ENCODE assay signal across 24 cellular contexts in the genomic region with DNA sequence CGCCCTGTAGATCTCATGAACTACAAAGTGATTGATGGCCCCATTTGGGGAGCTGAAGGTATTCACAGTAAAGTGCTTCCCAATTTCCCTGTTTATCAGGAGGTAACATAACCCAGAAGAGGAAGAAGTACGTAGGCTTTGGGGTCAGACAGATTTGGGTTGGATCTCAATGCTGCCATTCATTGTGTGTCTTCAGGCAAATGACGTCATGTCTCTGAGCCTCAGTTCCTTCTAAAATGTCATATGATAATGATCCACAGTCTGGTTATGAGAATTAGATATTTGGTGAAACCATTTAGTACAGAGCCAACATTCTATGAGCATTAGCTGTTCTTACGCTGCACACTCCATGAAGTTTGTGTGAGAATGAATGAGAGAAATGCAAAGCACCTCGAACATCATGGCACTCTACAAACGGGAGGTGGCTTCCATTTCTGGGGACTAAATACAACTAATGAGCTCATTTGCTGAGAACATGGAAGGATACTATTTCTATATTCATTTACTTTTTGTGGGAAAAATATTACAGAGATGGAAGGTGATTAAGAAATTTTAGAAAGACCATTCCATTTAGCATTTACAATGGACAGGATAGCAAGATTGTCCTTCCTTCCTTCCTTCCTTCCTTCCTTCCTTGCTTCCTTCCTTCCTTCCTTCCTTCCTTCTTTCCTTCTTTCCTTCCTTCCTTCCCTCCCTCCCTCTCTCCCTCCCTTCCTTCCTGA. TPM values are rescaled to one million over a fixed set of nuclear protein-coding genes. Genes with fewer than 3 reads are reported as not detected.
"Had no signal": no experiment of that assay in that cellular context is flagged by ENCODE, and none has a peak within 500 bp of the region (broad histone marks: within the 10 kb centered on the region; RNA-seq: fewer than 3 reads in every experiment).

No MANE protein-coding gene starts in this region.

- H3K27ac Mint-ChIP-seq: naive thymus-derived CD4-positive, alpha-beta T cell; natural killer cell treated with Interleukin-12 subunit alpha and Interleukin-12 subunit beta and Interleukin-15 and Interleukin-18, amount 100 ng/mL, for 72 hours; progenitor cell of endocrine pancreas; stimulated activated memory B cell treated with anti-CD40 and anti-IgM and Interleukin-4, amounts not matched to agents 10 μg/mL and 1 μg/mL and 100 μg/mL, for 72 hours; stimulated activated naive CD8-positive, alpha-beta T cell treated with anti-CD3 and anti-CD28 coated beads, Interleukin-15, amount 100 ng/mL, for 72 hours; type B pancreatic cell had no signal

- ATAC-seq: mucosa of descending colon; naive thymus-derived CD4-positive, alpha-beta T cell; natural killer cell treated with Interleukin-12 subunit alpha and Interleukin-12 subunit beta and Interleukin-15 and Interleukin-18, amount 100 ng/mL, for 72 hours; right cardiac atrium; stimulated activated memory B cell treated with anti-CD40 and anti-IgM and Interleukin-4, amounts not matched to agents 10 μg/mL and 1 μg/mL and 100 μg/mL, for 72 hours; stimulated activated naive CD8-positive, alpha-beta T cell treated with anti-CD3 and anti-CD28 coated beads, Interleukin-15, amount 100 ng/mL, for 72 hours had no signal

- H3K27me3 Mint-ChIP-seq: stimulated activated memory B cell treated with anti-CD40 and anti-IgM and Interleukin-4, amounts not matched to agents 10 μg/mL and 1 μg/mL and 100 μg/mL, for 72 hours; type B pancreatic cell had no signal

- H3K4me1 Mint-ChIP-seq: naive thymus-derived CD4-positive, alpha-beta T cell; stimulated activated memory B cell treated with anti-CD40 and anti-IgM and Interleukin-4, amounts not matched to agents 10 μg/mL and 1 μg/mL and 100 μg/mL, for 72 hours; stimulated activated naive CD8-positive, alpha-beta T cell treated with anti-CD3 and anti-CD28 coated beads, Interleukin-15, amount 100 ng/mL, for 72 hours had no signal

- H3K9me3 Mint-ChIP-seq: natural killer cell treated with Interleukin-12 subunit alpha and Interleukin-12 subunit beta and Interleukin-15 and Interleukin-18, amount 100 ng/mL, for 72 hours; stimulated activated memory B cell treated with anti-CD40 and anti-IgM and Interleukin-4, amounts not matched to agents 10 μg/mL and 1 μg/mL and 100 μg/mL, for 72 hours; stimulated activated naive CD8-positive, alpha-beta T cell treated with anti-CD3 and anti-CD28 coated beads, Interleukin-15, amount 100 ng/mL, for 72 hours; type B pancreatic cell had no signal

- H3K9me3 ChIP-seq: left ventricle myocardium inferior, mucosa of descending colon, ovary, sigmoid colon, tibial nerve, uterus had no signal

- H3K36me3 ChIP-seq: left ventricle myocardium inferior, ovary, sigmoid colon, tibial nerve, uterus had no signal

- H3K27me3 ChIP-seq: hepatocyte, ovary, sigmoid colon, tibial nerve, uterus had no signal

- H3K27ac ChIP-seq: hepatocyte, left ventricle myocardium inferior, ovary, sigmoid colon, tibial nerve, uterus had no signal

- H3K79me2 ChIP-seq: hepatocyte had no signal

- H3K4me1 ChIP-seq: sigmoid colon, tibial nerve, uterus had no signal

- H3K36me3 Mint-ChIP-seq: natural killer cell treated with Interleukin-12 subunit alpha and Interleukin-12 subunit beta and Interleukin-15 and Interleukin-18, amount 100 ng/mL, for 72 hours; stimulated activated memory B cell treated with anti-CD40 and anti-IgM and Interleukin-4, amounts not matched to agents 10 μg/mL and 1 μg/mL and 100 μg/mL, for 72 hours; type B pancreatic cell had no signal

- H3K4me2 ChIP-seq: hepatocyte, smooth muscle cell had no signal

- DNase-seq: islet precursor cell; left ventricle myocardium inferior; midbrain; mucosa of descending colon; naive thymus-derived CD4-positive, alpha-beta T cell; ovary; right cardiac atrium; sigmoid colon; stimulated activated CD4-positive, alpha-beta T cell treated with anti-CD3 and anti-CD28 coated beads, Interleukin-1b, Interleukin-23, amount 100 ng/mL, for 48 hours; stimulated activated CD4-positive, alpha-beta T cell treated with anti-CD3 and anti-CD28 coated beads, Interleukin-2, amount 100 ng/mL, for 48 hours; stimulated activated CD4-positive, alpha-beta T cell treated with anti-CD3 and anti-CD28 coated beads, Interleukin-4, amount 100 ng/mL, for 4 hours; stimulated activated CD8-positive, alpha-beta memory T cell treated with anti-CD3 and anti-CD28 coated beads, Interleukin-4, amount 100 ng/mL, for 48 hours; stimulated activated naive CD4-positive, alpha-beta T cell treated with Interleukin-2 at 50 U/mL for 16 hours; stimulated activated naive CD8-positive, alpha-beta T cell treated with anti-CD3 and anti-CD28 coated beads, Interleukin-15, amount 100 ng/mL, for 72 hours; substantia nigra; uterus had no signal

- H2AFZ ChIP-seq: hepatocyte had no signal

- H3K4me3 ChIP-seq: hepatocyte, left ventricle myocardium inferior, lung, mucosa of descending colon, ovary, sigmoid colon, smooth muscle cell, tibial nerve, uterus had no signal

- H3K4me3 Mint-ChIP-seq: naive thymus-derived CD4-positive, alpha-beta T cell; natural killer cell treated with Interleukin-12 subunit alpha and Interleukin-12 subunit beta and Interleukin-15 and Interleukin-18, amount 100 ng/mL, for 72 hours; stimulated activated memory B cell treated with anti-CD40 and anti-IgM and Interleukin-4, amounts not matched to agents 10 μg/mL and 1 μg/mL and 100 μg/mL, for 72 hours; stimulated activated naive CD8-positive, alpha-beta T cell treated with anti-CD3 and anti-CD28 coated beads, Interleukin-15, amount 100 ng/mL, for 72 hours; type B pancreatic cell had no signal

RNA-seq across cellular contexts. Expression of a gene that starts 13.8 kb away (rescaled TPM):
- polyA plus RNA-seq: naive thymus-derived CD4-positive, alpha-beta T cell had no signal
